Comparison of ENCODE assay signal across 1 cellular context in genomic region chr9:35736201-35736633, GRCh38.
A peak's percentile ranks its signal among the peaks of the same experiment; 100 is the strongest.
TF ChIP-seq lines count a peak whose summit lies in the region.

No MANE protein-coding gene starts in this region.

TF ChIP-seq in HepG2, 621 proteins besides CTCF, POLR2A, EP300 and RAD21 (continues in another document):
- TF ChIP-seq ZNF891 (CRISPR knock-in tag; IDR thresholded peaks at IDR 0.05) = no peak
- TF ChIP-seq HMGXB4 (CRISPR knock-in tag; IDR thresholded peaks at IDR 0.05; ENCODE audit: borderline replicate concordance in 1 of 2, low read depth in 1 of 2) = peak in 1 of 2 experiments; percentile 48; a peak in 1 of 4 replicates
- no peak for TF ChIP-seq ZSCAN21 (CRISPR knock-in tag; IDR thresholded peaks at IDR 0.05; ENCODE audit: borderline replicate concordance)
- TF ChIP-seq RORA (CRISPR knock-in tag; IDR thresholded peaks at IDR 0.05) = no peak
- peak; percentile 53 for TF ChIP-seq STAG1 (CRISPR knock-in tag; IDR thresholded peaks at IDR 0.05)
- TF ChIP-seq PRDM15 (CRISPR knock-in tag; IDR thresholded peaks at IDR 0.05) = no peak
- no peak for TF ChIP-seq HNF1A (IDR thresholded peaks at IDR 0.05; ENCODE audit: low read depth)
- no peak for TF ChIP-seq HNF1A (CRISPR knock-in tag; IDR thresholded peaks at IDR 0.05; ENCODE audit: borderline replicate concordance)
- no peak for TF ChIP-seq ZSCAN30 (CRISPR knock-in tag; IDR thresholded peaks at IDR 0.05)
- TF ChIP-seq ZBTB21 (CRISPR knock-in tag; IDR thresholded peaks at IDR 0.05) = no peak
- peak; percentile 65 for TF ChIP-seq SMC3 (IDR thresholded peaks at IDR 0.05; ENCODE audit: low read length)
- TF ChIP-seq TEAD2 (CRISPR knock-in tag; IDR thresholded peaks at IDR 0.05) = no peak
- no peak for TF ChIP-seq GPBP1L1 (CRISPR knock-in tag; IDR thresholded peaks at IDR 0.05)
- no peak for TF ChIP-seq ZNF224 (CRISPR knock-in tag; IDR thresholded peaks at IDR 0.05)
- TF ChIP-seq POLR2AphosphoS5 (IDR thresholded peaks at IDR 0.05; ENCODE audit: low read depth, low read length) = no peak; the same call in 1 of the 2 replicates
- no peak for TF ChIP-seq PHF8 (CRISPR knock-in tag; IDR thresholded peaks at IDR 0.05)
- no peak for TF ChIP-seq CBX1 (IDR thresholded peaks at IDR 0.05; ENCODE audit: low read depth)
- TF ChIP-seq TBX3 (IDR thresholded peaks at IDR 0.05; ENCODE audit: borderline replicate concordance) = no peak
- no peak for TF ChIP-seq ZNF260 (CRISPR knock-in tag; IDR thresholded peaks at IDR 0.05; ENCODE audit: borderline replicate concordance, low read depth)
- TF ChIP-seq ZNF382 (CRISPR knock-in tag; IDR thresholded peaks at IDR 0.05; ENCODE audit: borderline replicate concordance) = no peak
- peak; percentile 73 for TF ChIP-seq RBM22 (optimal IDR thresholded peaks at IDR 0.05; ENCODE audit: low read length)
- no peak for TF ChIP-seq ATF7-NPFF (CRISPR knock-in tag; IDR thresholded peaks at IDR 0.05; ENCODE audit: low read depth)
- 0 out of 2 replicates have a peak, but pooled peaks have one; percentile 39 for TF ChIP-seq ZGPAT (CRISPR knock-in tag; IDR thresholded peaks at IDR 0.05)
- TF ChIP-seq ZNF792 (CRISPR knock-in tag; IDR thresholded peaks at IDR 0.05) = no peak
- no peak for TF ChIP-seq RBAK (CRISPR knock-in tag; IDR thresholded peaks at IDR 0.05)
- TF ChIP-seq STAT5B (CRISPR knock-in tag; IDR thresholded peaks at IDR 0.05) = no peak
- no peak for TF ChIP-seq MNT (IDR thresholded peaks at IDR 0.05)
- TF ChIP-seq ZNF512B (CRISPR knock-in tag; IDR thresholded peaks at IDR 0.05; ENCODE audit: borderline replicate concordance) = no peak
- TF ChIP-seq ELF3 (CRISPR knock-in tag; IDR thresholded peaks at IDR 0.05) = no peak
- no peak for TF ChIP-seq ISL2 (CRISPR knock-in tag; IDR thresholded peaks at IDR 0.05)
- no peak for TF ChIP-seq ZNF703 (CRISPR knock-in tag; IDR thresholded peaks at IDR 0.05; ENCODE audit: borderline replicate concordance)
- TF ChIP-seq CEBPG (CRISPR knock-in tag; IDR thresholded peaks at IDR 0.05) = 0 out of 2 replicates have a peak, but pooled peaks have one; percentile 2
- TF ChIP-seq ARID4A (CRISPR knock-in tag; IDR thresholded peaks at IDR 0.05; ENCODE audit: borderline replicate concordance) = peak; percentile 23; the same call in 1 of the 2 replicates
- no peak for TF ChIP-seq MAF1 (CRISPR knock-in tag; IDR thresholded peaks at IDR 0.05; ENCODE audit: borderline replicate concordance)
